In genomic region chr14:36070056-36071043, GRCh38 we compare ENCODE assay signal across 1 cellular context.
TF ChIP-seq lines count a peak whose summit lies in the region.

No MANE protein-coding gene starts in this region.

TF ChIP-seq in HCT116, 20 proteins besides CTCF, POLR2A, EP300 and RAD21 (continued from another document):
- TF ChIP-seq REST (IDR thresholded peaks at IDR 0.05; ENCODE audit: low read depth) (no peak), CBX3 (IDR thresholded peaks at IDR 0.05; ENCODE audit: low read depth) (no peak), EGR1 (IDR thresholded peaks at IDR 0.05; ENCODE audit: low read depth) (no peak), ZFX (IDR thresholded peaks at IDR 0.05) (no peak), FOSL1 (IDR thresholded peaks at IDR 0.05; ENCODE audit: low read depth) (no peak)
TF ChIP-seq in HCT116: peak in this region for 0.
